In genomic region chr6:41568585-41569384, GRCh38 we compare ENCODE assay signal across 1 cellular context.
A peak's percentile ranks its signal among the peaks of the same experiment; 100 is the strongest.
TF ChIP-seq lines count a peak whose summit lies in the region.

No MANE protein-coding gene starts in this region.

TF ChIP-seq in HepG2, 621 proteins besides CTCF, POLR2A, EP300 and RAD21 (continued from another document and continues in another):
- TF ChIP-seq NFAT5 (CRISPR knock-in tag; IDR thresholded peaks at IDR 0.05): no peak; the same call in 1 of the 2 replicates
- peak; percentile 80; the same call in 1 of the 2 replicates for TF ChIP-seq ZBTB21 (CRISPR knock-in tag; IDR thresholded peaks at IDR 0.05)
- peak; percentile 84; the same call in 1 of the 2 replicates for TF ChIP-seq ZBTB4 (CRISPR knock-in tag; IDR thresholded peaks at IDR 0.05; ENCODE audit: borderline replicate concordance)
- no peak; the same call in 1 of the 2 replicates for TF ChIP-seq NR1H2 (CRISPR knock-in tag; IDR thresholded peaks at IDR 0.05; ENCODE audit: borderline replicate concordance, low read depth)
- TF ChIP-seq XBP1 (CRISPR knock-in tag; IDR thresholded peaks at IDR 0.05): peak; percentile 98
- no peak for TF ChIP-seq ZC3H4 (CRISPR knock-in tag; IDR thresholded peaks at IDR 0.05; ENCODE audit: borderline replicate concordance)
- no peak for TF ChIP-seq NONO (IDR thresholded peaks at IDR 0.05)
- peak; percentile 98 for TF ChIP-seq NONO (CRISPR knock-in tag; conservative IDR thresholded peaks at IDR 0.05)
- no peak for TF ChIP-seq ZFP62 (CRISPR knock-in tag; IDR thresholded peaks at IDR 0.05)
- no peak for TF ChIP-seq MTF2 (CRISPR knock-in tag; IDR thresholded peaks at IDR 0.05; ENCODE audit: borderline replicate concordance)
- peak; percentile 73 for TF ChIP-seq ZNF564 (CRISPR knock-in tag; IDR thresholded peaks at IDR 0.05)
- peak; percentile 97 for TF ChIP-seq ARID5B (CRISPR knock-in tag; IDR thresholded peaks at IDR 0.05)
- peak; percentile 96 for TF ChIP-seq RXRB (CRISPR knock-in tag; IDR thresholded peaks at IDR 0.05; ENCODE audit: borderline replicate concordance)
- peak; percentile 93 for TF ChIP-seq KAT7 (CRISPR knock-in tag; IDR thresholded peaks at IDR 0.05; ENCODE audit: borderline replicate concordance)
- no peak for TF ChIP-seq HOXA9 (CRISPR knock-in tag; IDR thresholded peaks at IDR 0.05; ENCODE audit: borderline replicate concordance)
- TF ChIP-seq ZNF543 (CRISPR knock-in tag; IDR thresholded peaks at IDR 0.05): peak; percentile 27; the same call in 1 of the 2 replicates
- peak; percentile 85 for TF ChIP-seq JUN (CRISPR knock-in tag; IDR thresholded peaks at IDR 0.05)
- peak; percentile 90; the same call in 1 of the 2 replicates for TF ChIP-seq GFI1 (CRISPR knock-in tag; IDR thresholded peaks at IDR 0.05; ENCODE audit: borderline replicate concordance)
- TF ChIP-seq PLSCR1 (CRISPR knock-in tag; IDR thresholded peaks at IDR 0.05; ENCODE audit: borderline replicate concordance): no peak
- TF ChIP-seq ZNF407 (CRISPR knock-in tag; IDR thresholded peaks at IDR 0.05; ENCODE audit: not compliant biosample characterization): peak; percentile 38
- TF ChIP-seq SALL1 (CRISPR knock-in tag; IDR thresholded peaks at IDR 0.05): peak; percentile 98
- no peak for TF ChIP-seq ZBTB8A (CRISPR knock-in tag; IDR thresholded peaks at IDR 0.05; ENCODE audit: borderline replicate concordance, low read depth)
- peak; percentile 85; the same call in 1 of the 2 replicates for TF ChIP-seq ZNF556 (CRISPR knock-in tag; IDR thresholded peaks at IDR 0.05; ENCODE audit: borderline replicate concordance)
- peak; percentile 100 for TF ChIP-seq ZNF292 (CRISPR knock-in tag; IDR thresholded peaks at IDR 0.05; ENCODE audit: borderline replicate concordance, low read depth)
- TF ChIP-seq NFKB2 (CRISPR knock-in tag; IDR thresholded peaks at IDR 0.05; ENCODE audit: borderline replicate concordance): peak; percentile 60; the same call in 1 of the 2 replicates
- peak; percentile 79 for TF ChIP-seq ZNF275 (CRISPR knock-in tag; IDR thresholded peaks at IDR 0.05; ENCODE audit: borderline replicate concordance)
- peak; percentile 82; the same call in 1 of the 2 replicates for TF ChIP-seq TOE1 (CRISPR knock-in tag; IDR thresholded peaks at IDR 0.05)
- TF ChIP-seq RFX1 (IDR thresholded peaks at IDR 0.05): peak; percentile 48; the same call in 1 of the 2 replicates
- peak; percentile 49; the same call in 1 of the 2 replicates for TF ChIP-seq KLF11 (CRISPR knock-in tag; IDR thresholded peaks at IDR 0.05)
- peak; percentile 88; the same call in 1 of the 2 replicates for TF ChIP-seq ZSCAN5A (CRISPR knock-in tag; IDR thresholded peaks at IDR 0.05; ENCODE audit: borderline replicate concordance)
- TF ChIP-seq RELA (CRISPR knock-in tag; IDR thresholded peaks at IDR 0.05): peak; percentile 10; the same call in 1 of the 2 replicates
